Comparison of ENCODE assay signal across 1 cellular context in the genomic region with DNA sequence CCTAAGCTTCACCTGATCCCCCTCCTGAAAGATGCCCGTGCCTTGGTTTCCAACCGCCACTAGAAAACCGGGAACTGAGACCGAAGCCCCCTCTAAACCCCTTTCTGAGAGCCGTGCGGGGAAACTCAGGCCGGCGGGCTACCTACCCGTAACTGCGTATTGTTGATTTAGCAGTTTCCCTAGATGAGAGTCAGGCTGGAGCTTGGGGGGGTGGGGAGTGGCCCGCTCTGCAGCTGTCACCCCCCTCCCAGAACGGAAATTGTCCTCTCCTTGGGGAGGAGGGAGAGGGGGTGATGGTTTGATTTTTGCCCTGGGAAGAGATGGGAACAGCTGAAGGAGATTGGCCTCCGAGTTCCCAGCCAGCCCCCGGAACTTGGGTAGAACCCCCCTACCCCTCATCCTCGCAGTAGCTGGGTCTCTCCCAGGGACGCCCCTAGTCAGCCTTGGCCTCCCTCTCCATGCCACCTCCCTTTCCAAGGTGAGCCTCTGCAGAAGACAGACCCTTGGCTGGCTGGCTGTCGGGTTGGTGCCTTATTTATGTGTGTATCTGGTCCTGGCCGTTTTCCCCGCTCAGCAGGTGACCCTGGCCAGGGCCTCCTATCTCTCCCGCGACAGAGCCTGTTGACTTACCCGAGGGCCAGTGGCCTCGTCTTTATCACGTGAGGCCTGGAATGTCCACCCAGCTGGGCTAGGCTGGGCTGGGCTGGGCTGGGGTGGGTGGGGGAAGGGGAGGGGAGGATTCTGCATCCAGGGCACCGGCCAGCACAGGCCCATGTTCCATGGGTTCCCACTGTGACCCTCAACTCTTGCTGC.
TF ChIP-seq lines count a peak whose summit lies in the region.

No MANE protein-coding gene starts in this region.

TF ChIP-seq in HepG2, 621 proteins besides CTCF, POLR2A, EP300 and RAD21 (continued from another document and continues in another):
- TF ChIP-seq ARID5B (CRISPR knock-in tag; IDR thresholded peaks at IDR 0.05): peak; percentile 70
- TF ChIP-seq ARNT (IDR thresholded peaks at IDR 0.05): no peak
- TF ChIP-seq TBP (CRISPR knock-in tag; IDR thresholded peaks at IDR 0.05): no peak
- no peak for TF ChIP-seq ZNF629 (CRISPR knock-in tag; conservative IDR thresholded peaks at IDR 0.05)
- no peak for TF ChIP-seq JDP2 (CRISPR knock-in tag; IDR thresholded peaks at IDR 0.05; ENCODE audit: borderline replicate concordance)
- TF ChIP-seq CHCHD3 (CRISPR knock-in tag; IDR thresholded peaks at IDR 0.05): no peak
- peak; percentile 71; the same call in 1 of the 2 replicates for TF ChIP-seq FOXK1 (CRISPR knock-in tag; IDR thresholded peaks at IDR 0.05; ENCODE audit: borderline replicate concordance, low read depth)
- TF ChIP-seq, protein P1, sequence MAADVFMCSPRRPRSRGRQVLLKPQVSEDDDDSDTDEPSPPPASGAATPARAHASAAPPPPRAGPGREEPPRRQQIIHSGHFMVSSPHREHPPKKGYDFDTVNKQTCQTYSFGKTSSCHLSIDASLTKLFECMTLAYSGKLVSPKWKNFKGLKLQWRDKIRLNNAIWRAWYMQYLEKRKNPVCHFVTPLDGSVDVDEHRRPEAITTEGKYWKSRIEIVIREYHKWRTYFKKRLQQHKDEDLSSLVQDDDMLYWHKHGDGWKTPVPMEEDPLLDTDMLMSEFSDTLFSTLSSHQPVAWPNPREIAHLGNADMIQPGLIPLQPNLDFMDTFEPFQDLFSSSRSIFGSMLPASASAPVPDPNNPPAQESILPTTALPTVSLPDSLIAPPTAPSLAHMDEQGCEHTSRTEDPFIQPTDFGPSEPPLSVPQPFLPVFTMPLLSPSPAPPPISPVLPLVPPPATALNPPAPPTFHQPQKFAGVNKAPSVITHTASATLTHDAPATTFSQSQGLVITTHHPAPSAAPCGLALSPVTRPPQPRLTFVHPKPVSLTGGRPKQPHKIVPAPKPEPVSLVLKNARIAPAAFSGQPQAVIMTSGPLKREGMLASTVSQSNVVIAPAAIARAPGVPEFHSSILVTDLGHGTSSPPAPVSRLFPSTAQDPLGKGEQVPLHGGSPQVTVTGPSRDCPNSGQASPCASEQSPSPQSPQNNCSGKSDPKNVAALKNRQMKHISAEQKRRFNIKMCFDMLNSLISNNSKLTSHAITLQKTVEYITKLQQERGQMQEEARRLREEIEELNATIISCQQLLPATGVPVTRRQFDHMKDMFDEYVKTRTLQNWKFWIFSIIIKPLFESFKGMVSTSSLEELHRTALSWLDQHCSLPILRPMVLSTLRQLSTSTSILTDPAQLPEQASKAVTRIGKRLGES (CRISPR knock-in tag; IDR thresholded peaks at IDR 0.05; ENCODE audit: borderline replicate concordance): no peak
- no peak for TF ChIP-seq NPAS2 (CRISPR knock-in tag; IDR thresholded peaks at IDR 0.05; ENCODE audit: borderline replicate concordance)
- TF ChIP-seq ZBTB1 (CRISPR knock-in tag; IDR thresholded peaks at IDR 0.05; ENCODE audit: borderline replicate concordance): no peak
- TF ChIP-seq ZNF296 (CRISPR knock-in tag; conservative IDR thresholded peaks at IDR 0.05): peak; percentile 94; the same call in 1 of the 2 replicates
- TF ChIP-seq FOXA3 (CRISPR knock-in tag; IDR thresholded peaks at IDR 0.05): peak; percentile 81
- no peak for TF ChIP-seq SRSF1 (optimal IDR thresholded peaks at IDR 0.05; ENCODE audit: low read depth, low read length)
- no peak for TF ChIP-seq ZNF136 (CRISPR knock-in tag; IDR thresholded peaks at IDR 0.05; ENCODE audit: low read depth)
- TF ChIP-seq ZNF768 (CRISPR knock-in tag; IDR thresholded peaks at IDR 0.05): no peak
- no peak for TF ChIP-seq ZNF672 (CRISPR knock-in tag; IDR thresholded peaks at IDR 0.05)
- TF ChIP-seq PRDM15 (CRISPR knock-in tag; IDR thresholded peaks at IDR 0.05): peak; percentile 74; the same call in 1 of the 2 replicates
- no peak for TF ChIP-seq NFYC (CRISPR knock-in tag; IDR thresholded peaks at IDR 0.05)
- TF ChIP-seq ZSCAN30 (CRISPR knock-in tag; IDR thresholded peaks at IDR 0.05): no peak
- peak; percentile 83; the same call in 1 of the 2 replicates for TF ChIP-seq MLX (CRISPR knock-in tag; IDR thresholded peaks at IDR 0.05)
- TF ChIP-seq, protein P2, sequence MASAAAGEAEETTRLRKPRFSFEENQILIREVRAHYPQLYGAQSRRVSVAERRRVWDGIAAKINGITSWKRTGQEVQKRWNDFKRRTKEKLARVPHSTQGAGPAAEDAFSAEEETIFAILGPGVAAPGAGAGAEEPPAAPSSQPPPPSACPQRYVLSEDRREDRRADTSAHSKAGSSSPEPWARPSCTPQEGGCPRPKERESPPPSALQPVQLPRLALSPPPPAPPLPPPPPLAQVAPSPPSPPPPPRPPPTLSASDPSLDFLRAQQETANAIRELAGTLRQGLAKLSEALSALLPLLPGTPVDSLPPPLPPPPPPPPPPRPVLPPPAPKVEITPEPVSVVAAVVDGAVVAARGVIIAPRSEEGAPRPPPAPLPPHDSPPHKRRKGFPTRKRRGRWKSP (CRISPR knock-in tag; IDR thresholded peaks at IDR 0.05): no peak; the same call in 1 of the 2 replicates
- TF ChIP-seq KLF13 (CRISPR knock-in tag; IDR thresholded peaks at IDR 0.05): no peak
- TF ChIP-seq, protein P3, sequence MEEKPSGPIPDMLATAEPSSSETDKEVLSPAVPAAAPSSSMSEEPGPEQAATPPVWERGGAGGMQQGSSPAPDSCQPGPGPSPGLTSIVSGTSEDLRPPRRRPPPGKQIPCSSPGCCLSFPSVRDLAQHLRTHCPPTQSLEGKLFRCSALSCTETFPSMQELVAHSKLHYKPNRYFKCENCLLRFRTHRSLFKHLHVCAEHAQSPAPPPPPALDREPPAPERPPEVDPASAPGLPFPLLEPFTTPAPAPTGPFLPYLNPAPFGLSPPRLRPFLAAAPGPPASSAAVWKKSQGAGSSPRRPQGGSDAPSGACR (CRISPR knock-in tag; IDR thresholded peaks at IDR 0.05): no peak
- no peak for TF ChIP-seq SP4 (CRISPR knock-in tag; IDR thresholded peaks at IDR 0.05)
- TF ChIP-seq KLF11 (CRISPR knock-in tag; IDR thresholded peaks at IDR 0.05): no peak
- TF ChIP-seq ZNF451 (CRISPR knock-in tag; IDR thresholded peaks at IDR 0.05): no peak
- no peak for TF ChIP-seq SCMH1 (CRISPR knock-in tag; IDR thresholded peaks at IDR 0.05; ENCODE audit: borderline replicate concordance)
- TF ChIP-seq GTF3A (CRISPR knock-in tag; conservative IDR thresholded peaks at IDR 0.05): no peak
- TF ChIP-seq ARNTL (CRISPR knock-in tag; IDR thresholded peaks at IDR 0.05): peak; percentile 63; the same call in 1 of the 2 replicates
- TF ChIP-seq KLF12 (CRISPR knock-in tag; IDR thresholded peaks at IDR 0.05; ENCODE audit: borderline replicate concordance): no peak
- TF ChIP-seq, protein P4, sequence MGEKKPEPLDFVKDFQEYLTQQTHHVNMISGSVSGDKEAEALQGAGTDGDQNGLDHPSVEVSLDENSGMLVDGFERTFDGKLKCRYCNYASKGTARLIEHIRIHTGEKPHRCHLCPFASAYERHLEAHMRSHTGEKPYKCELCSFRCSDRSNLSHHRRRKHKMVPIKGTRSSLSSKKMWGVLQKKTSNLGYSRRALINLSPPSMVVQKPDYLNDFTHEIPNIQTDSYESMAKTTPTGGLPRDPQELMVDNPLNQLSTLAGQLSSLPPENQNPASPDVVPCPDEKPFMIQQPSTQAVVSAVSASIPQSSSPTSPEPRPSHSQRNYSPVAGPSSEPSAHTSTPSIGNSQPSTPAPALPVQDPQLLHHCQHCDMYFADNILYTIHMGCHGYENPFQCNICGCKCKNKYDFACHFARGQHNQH (CRISPR knock-in tag; IDR thresholded peaks at IDR 0.05): peak; percentile 15; the same call in 1 of the 2 replicates
- no peak for TF ChIP-seq TCF12 (IDR thresholded peaks at IDR 0.05)
- TF ChIP-seq TCF12 (CRISPR knock-in tag; IDR thresholded peaks at IDR 0.05): no peak
- no peak for TF ChIP-seq TOE1 (CRISPR knock-in tag; IDR thresholded peaks at IDR 0.05)
- no peak for TF ChIP-seq ZNF34 (CRISPR knock-in tag; IDR thresholded peaks at IDR 0.05; ENCODE audit: borderline replicate concordance)
- TF ChIP-seq ZNF557 (CRISPR knock-in tag; IDR thresholded peaks at IDR 0.05): no peak
- TF ChIP-seq, protein P5, sequence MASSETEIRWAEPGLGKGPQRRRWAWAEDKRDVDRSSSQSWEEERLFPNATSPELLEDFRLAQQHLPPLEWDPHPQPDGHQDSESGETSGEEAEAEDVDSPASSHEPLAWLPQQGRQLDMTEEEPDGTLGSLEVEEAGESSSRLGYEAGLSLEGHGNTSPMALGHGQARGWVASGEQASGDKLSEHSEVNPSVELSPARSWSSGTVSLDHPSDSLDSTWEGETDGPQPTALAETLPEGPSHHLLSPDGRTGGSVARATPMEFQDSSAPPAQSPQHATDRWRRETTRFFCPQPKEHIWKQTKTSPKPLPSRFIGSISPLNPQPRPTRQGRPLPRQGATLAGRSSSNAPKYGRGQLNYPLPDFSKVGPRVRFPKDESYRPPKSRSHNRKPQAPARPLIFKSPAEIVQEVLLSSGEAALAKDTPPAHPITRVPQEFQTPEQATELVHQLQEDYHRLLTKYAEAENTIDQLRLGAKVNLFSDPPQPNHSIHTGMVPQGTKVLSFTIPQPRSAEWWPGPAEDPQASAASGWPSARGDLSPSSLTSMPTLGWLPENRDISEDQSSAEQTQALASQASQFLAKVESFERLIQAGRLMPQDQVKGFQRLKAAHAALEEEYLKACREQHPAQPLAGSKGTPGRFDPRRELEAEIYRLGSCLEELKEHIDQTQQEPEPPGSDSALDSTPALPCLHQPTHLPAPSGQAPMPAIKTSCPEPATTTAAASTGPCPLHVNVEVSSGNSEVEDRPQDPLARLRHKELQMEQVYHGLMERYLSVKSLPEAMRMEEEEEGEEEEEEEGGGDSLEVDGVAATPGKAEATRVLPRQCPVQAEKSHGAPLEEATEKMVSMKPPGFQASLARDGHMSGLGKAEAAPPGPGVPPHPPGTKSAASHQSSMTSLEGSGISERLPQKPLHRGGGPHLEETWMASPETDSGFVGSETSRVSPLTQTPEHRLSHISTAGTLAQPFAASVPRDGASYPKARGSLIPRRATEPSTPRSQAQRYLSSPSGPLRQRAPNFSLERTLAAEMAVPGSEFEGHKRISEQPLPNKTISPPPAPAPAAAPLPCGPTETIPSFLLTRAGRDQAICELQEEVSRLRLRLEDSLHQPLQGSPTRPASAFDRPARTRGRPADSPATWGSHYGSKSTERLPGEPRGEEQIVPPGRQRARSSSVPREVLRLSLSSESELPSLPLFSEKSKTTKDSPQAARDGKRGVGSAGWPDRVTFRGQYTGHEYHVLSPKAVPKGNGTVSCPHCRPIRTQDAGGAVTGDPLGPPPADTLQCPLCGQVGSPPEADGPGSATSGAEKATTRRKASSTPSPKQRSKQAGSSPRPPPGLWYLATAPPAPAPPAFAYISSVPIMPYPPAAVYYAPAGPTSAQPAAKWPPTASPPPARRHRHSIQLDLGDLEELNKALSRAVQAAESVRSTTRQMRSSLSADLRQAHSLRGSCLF (CRISPR knock-in tag; IDR thresholded peaks at IDR 0.05; ENCODE audit: borderline replicate concordance): no peak
